In genomic region chr3:28286595-28286994, GRCh38 we compare ENCODE assay signal across 8 cellular contexts. TPM values are rescaled to one million over a fixed set of nuclear protein-coding genes. Genes with fewer than 3 reads are reported as not detected.
DNase-seq lines count a peak whose midpoint lies in the region; ATAC-seq and TF ChIP-seq lines count a peak whose summit lies in the region.

No MANE protein-coding gene starts in this region.

- DNase-seq in BJ (ENCODE audit: low read depth) (no peak), NCI-H345 treated with DMSO at 0.1 percent for 48 hours (lab: John Stamatoyannopoulos, UW; ENCODE audit: unreplicated experiment) (peak; percentile 4), T47D (ENCODE audit: low read depth in 1 of 2, low spot score in 1 of 2) (peak; percentile 14 to 67), left colon (no peak), DMS79 (lab: John Stamatoyannopoulos, UW) (no peak)
- DNase-seq in activated naive CD4-positive, alpha-beta T cell treated with anti-CD3 and anti-CD28 coated beads, Interleukin-2, amount 50 U/mL, for 16 hours: no peak

- CTCF ChIA-PET in BJ (lab: Yijun Ruan, JAX): interaction anchor here (0.7 to 1.7 kb wide), 6 partner anchors 8 to 574 kb away, joined by 3 to 14 read pairs (median 4); no protein-coding TSS in a partner anchor

- intact Hi-C loops in left colon (cut with DNase I, micrococcal nuclease): no loop called here

- no peaks in the 10 kb centered on the region for H3K36me3 ChIP-seq in BJ (ENCODE audit: control insufficient read depth, insufficient read depth, low read length)

- POLR2A ChIA-PET in BJ (lab: Charles Lee): no interaction called here

- H3K27me3 ChIP-seq in BJ (ENCODE audit: control insufficient read depth, insufficient read depth, low read length): no peaks in the 10 kb centered on the region

- H3K4me3 ChIP-seq in BJ (ENCODE audit: low read depth, low read length): no peak overlapping the region

- in situ Hi-C loops in T47D (cut with HindIII; ENCODE audit: low pct_unique_long_range_greater_than_20kb, low sequenced_read_pairs): no loop called here

- peak; percentile 58 for TF ChIP-seq CTCF in BJ (IDR thresholded peaks at IDR 0.05; ENCODE audit: insufficient read depth, low read depth, low read length)

- ATAC-seq in GM18511 (IDR thresholded peaks at IDR 0.05; ENCODE audit: unreplicated experiment) (peak; percentile 94), HG02938 (IDR thresholded peaks at IDR 0.05; ENCODE audit: unreplicated experiment) (peak; percentile 95), left colon (peak; percentile 99)

RNA-seq across cellular contexts. Expression of gene CMC1, which starts 45.2 kb away (rescaled TPM):
- 8.8 and 16.2 TPM in 2 replicates for polyA plus RNA-seq in BJ (2011; rRNA removed)
- polyA minus RNA-seq in BJ (2011; rRNA and poly(A)+ RNA removed): 2.0 and 2.5 TPM in 2 replicates
- 10 to 100 TPM; 24.3 to 36.0 TPM for total RNA-seq in left colon

Comparison
In these comparisons a context has a peak if more than half of its experiments do, and no peak if none do; other contexts are left out.
1. DNase-seq: peak in NCI-H345 treated with DMSO at 0.1 percent for 48 hours (single experiment) and T47D (2 of 2); none in BJ (single experiment), left colon (0 of 2), activated naive CD4-positive, alpha-beta T cell treated with anti-CD3 and anti-CD28 coated beads, Interleukin-2, amount 50 U/mL, for 16 hours (single experiment) and DMS79 (single experiment).
2. Peak in every context shown above with its lines, with median percentiles within 50 percentile points of each other: ATAC-seq.